In the genomic region with DNA sequence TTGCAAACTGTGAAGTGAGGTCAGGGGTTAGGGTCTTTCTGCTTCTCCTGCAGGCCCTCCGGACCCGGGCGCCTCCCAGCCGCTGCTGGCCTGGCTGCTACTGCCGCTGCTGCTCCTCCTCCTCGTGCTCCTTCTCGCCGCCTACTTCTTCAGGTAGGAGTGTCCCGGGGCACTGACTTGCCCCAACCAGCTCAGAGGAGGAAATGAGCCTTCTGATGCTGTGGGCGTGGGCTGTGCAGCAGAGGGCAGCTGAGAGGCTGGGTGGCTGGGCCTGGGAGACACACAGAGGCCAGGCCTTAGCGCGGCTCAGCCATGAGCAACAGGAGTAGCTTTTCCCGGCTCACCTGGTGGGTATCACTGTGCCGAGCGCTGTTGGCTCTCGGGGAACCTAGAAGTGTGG, we compare ENCODE assay signal across 8 cellular contexts.
DNase-seq lines count a peak whose midpoint lies in the region; ATAC-seq, FAIRE-seq and TF ChIP-seq lines count a peak whose summit lies in the region.

No MANE protein-coding gene starts in this region.

- dilution Hi-C loops in keratinocyte (cut with MboI; ENCODE audit: extremely low pct_ligation_motif_present, low sequenced_read_pairs) = no loop called here

- peaks cover 34% of the 10 kb centered on the region for H3K79me2 ChIP-seq in keratinocyte (ENCODE audit: control insufficient read depth, insufficient read depth, low read length)

- H3K4me1 Mint-ChIP-seq in activated naive CD8-positive, alpha-beta T cell treated with anti-CD3 and anti-CD28 coated beads, Interleukin-2, amount 50 U/mL, for 24 hours = peaks cover 52% of the 10 kb centered on the region

- peak; percentile 77 for TF ChIP-seq POLR2A in GM18951 (IDR thresholded peaks at IDR 0.05; ENCODE audit: extremely low read depth, insufficient read depth, insufficient read length)

- H3K27me3 ChIP-seq in keratinocyte (ENCODE audit: control insufficient read depth, extremely low read depth, insufficient read depth, low read length) = no peaks in the 10 kb centered on the region

- peak overlapping the region; percentile 97 for H3K27ac ChIP-seq in keratinocyte (ENCODE audit: control insufficient read depth, insufficient read depth, low read length)

- H3K36me3 ChIP-seq in keratinocyte (ENCODE audit: control insufficient read depth in 2 of 2, extremely low read depth in 1 of 2, insufficient read depth in 2 of 2, low read length in 2 of 2) = peaks cover 9 to 23% of the 10 kb centered on the region in 2 experiments

- peaks cover 2% of the 10 kb centered on the region for H3K9me1 ChIP-seq in keratinocyte (ENCODE audit: control insufficient read depth, extremely low read depth, insufficient read depth, low read length)

- H2AFZ ChIP-seq in keratinocyte (ENCODE audit: control insufficient read depth, low read length) = peak overlapping the region; percentile 58

- H3K4me3 Mint-ChIP-seq in activated naive CD8-positive, alpha-beta T cell treated with anti-CD3 and anti-CD28 coated beads, Interleukin-2, amount 50 U/mL, for 24 hours = peak overlapping the region; percentile 89

- H3K9me3 ChIP-seq in keratinocyte (ENCODE audit: control insufficient read depth, low read depth, low read length) = no peaks in the 10 kb centered on the region

- H3K27me3 Mint-ChIP-seq in activated naive CD8-positive, alpha-beta T cell treated with anti-CD3 and anti-CD28 coated beads, Interleukin-2, amount 50 U/mL, for 24 hours = no peaks in the 10 kb centered on the region

- TF ChIP-seq CTCF in keratinocyte (optimal IDR thresholded peaks at IDR 0.05 in 1 of 3, IDR thresholded peaks at IDR 0.05 in 1 of 3, conservative IDR thresholded peaks at IDR 0.05 in 1 of 3; ENCODE audit: extremely low read depth in 1 of 3, insufficient read depth in 2 of 3, low read length in 3 of 3) = peak in 1 of 3 experiments; percentile 25

- H3K4me2 ChIP-seq in keratinocyte (ENCODE audit: control insufficient read depth, extremely low read depth, insufficient read depth, low read depth, low read length) = peak overlapping the region; percentile 96

- H3K27ac Mint-ChIP-seq in activated naive CD8-positive, alpha-beta T cell treated with anti-CD3 and anti-CD28 coated beads, Interleukin-2, amount 50 U/mL, for 24 hours = peak overlapping the region; percentile 91

- peak; percentile 99 for ATAC-seq in HG03108 (IDR thresholded peaks at IDR 0.05; ENCODE audit: unreplicated experiment)
- ATAC-seq in activated naive CD8-positive, alpha-beta T cell treated with anti-CD3 and anti-CD28 coated beads, Interleukin-2, amount 50 U/mL, for 24 hours = peak; percentile 98

- peak overlapping the region; percentile 95 for H3K9ac ChIP-seq in keratinocyte (ENCODE audit: control insufficient read depth, extremely low read depth, insufficient read depth, low read length)

- H3K4me3 ChIP-seq in keratinocyte (ENCODE audit: control insufficient read depth in 2 of 3, extremely low read depth in 1 of 3, insufficient read depth in 2 of 3, low read depth in 1 of 3, low read length in 3 of 3) = peak overlapping the region; percentile 62 to 96 (median 94)

- peaks cover 31% of the 10 kb centered on the region for H3K36me3 Mint-ChIP-seq in activated naive CD8-positive, alpha-beta T cell treated with anti-CD3 and anti-CD28 coated beads, Interleukin-2, amount 50 U/mL, for 24 hours (ENCODE audit: low read depth)

- FAIRE-seq in keratinocyte (lab: Jason Lieb, UNC) = peak; percentile 82

- DNase-seq in T follicular helper cell (ENCODE audit: low read depth) (peak; percentile 73), keratinocyte (ENCODE audit: low read depth, low spot score) (peak; percentile 87), NCI-H2107 (lab: John Stamatoyannopoulos, UW) (no peak), dedifferentiated amniotic fluid mesenchymal stem cell (ENCODE audit: extremely low spot score) (no peak)
- DNase-seq in activated naive CD8-positive, alpha-beta T cell treated with anti-CD3 and anti-CD28 coated beads, Interleukin-2, amount 50 U/mL, for 24 hours = peak; percentile 80
- DNase-seq in stimulated activated CD4-positive, alpha-beta T cell treated with anti-CD3 and anti-CD28 coated beads, Interleukin-4, amount 100 ng/mL, for 24 hours = peak; percentile 85

- no peaks in the 10 kb centered on the region for H3K9me3 Mint-ChIP-seq in activated naive CD8-positive, alpha-beta T cell treated with anti-CD3 and anti-CD28 coated beads, Interleukin-2, amount 50 U/mL, for 24 hours

- in situ Hi-C loops in GM18951 (cut with MboI; ENCODE audit: low sequenced_read_pairs, unreplicated experiment) = no loop called here

- peaks cover 31% of the 10 kb centered on the region for H3K4me1 ChIP-seq in keratinocyte (ENCODE audit: control insufficient read depth, extremely low read depth, insufficient read depth, low read length)

- no peaks in the 10 kb centered on the region for H4K20me1 ChIP-seq in keratinocyte (ENCODE audit: control insufficient read depth, extremely low read depth, insufficient read depth, low read length)

Comparison
In these comparisons a context has a peak if more than half of its experiments do, and no peak if none do; other contexts are left out.
1. DNase-seq: peak in T follicular helper cell (single experiment), activated naive CD8-positive, alpha-beta T cell treated with anti-CD3 and anti-CD28 coated beads, Interleukin-2, amount 50 U/mL, for 24 hours (single experiment), keratinocyte (single experiment) and stimulated activated CD4-positive, alpha-beta T cell treated with anti-CD3 and anti-CD28 coated beads, Interleukin-4, amount 100 ng/mL, for 24 hours (single experiment); none in NCI-H2107 (single experiment) and dedifferentiated amniotic fluid mesenchymal stem cell (single experiment).